Comparison of ENCODE assay signal across 16 cellular contexts in genomic region chr4:173214231-173214630, GRCh38. TPM values are rescaled to one million over a fixed set of nuclear protein-coding genes. Genes with fewer than 3 reads are reported as not detected.
DNase-seq lines count a peak whose midpoint lies in the region; ATAC-seq and TF ChIP-seq lines count a peak whose summit lies in the region.
"Had no signal": no experiment of that assay in that cellular context is flagged by ENCODE, and none has a peak within 500 bp of the region (broad histone marks: within the 10 kb centered on the region; RNA-seq: fewer than 3 reads in every experiment).

No MANE protein-coding gene starts in this region.

- peak overlapping the region; percentile 24 for H3K4me2 ChIP-seq in mammary epithelial cell (ENCODE audit: insufficient read depth, low read depth, low read length)
- H3K4me2 ChIP-seq in parathyroid adenoma (ENCODE audit: low read length) = peak overlapping the region; percentile 0
- H3K4me2 ChIP-seq: GM23338 had no signal

- intact Hi-C loops in Panc1 (cut with micrococcal nuclease; ENCODE audit: unreplicated experiment) = no loop called here
- intact Hi-C loops in mammary epithelial cell (cut with micrococcal nuclease) = loop anchor here (5.0 kb wide), 1 partner anchor 47 kb away; the partner anchor contains the start of gene GALNT7
- intact Hi-C loops in left colon (cut with DNase I, micrococcal nuclease) = no loop called here

- peaks cover 8% of the 10 kb centered on the region for H3K36me3 Mint-ChIP-seq in progenitor cell of endocrine pancreas (ENCODE audit: insufficient read depth)
- H3K36me3 Mint-ChIP-seq in natural killer cell treated with Interleukin-12 subunit alpha and Interleukin-12 subunit beta and Interleukin-15 and Interleukin-18, amount 100 ng/mL, for 72 hours = no peaks in the 10 kb centered on the region

- H3K4me3 ChIP-seq in Panc1 (ENCODE audit: low read depth in 2 of 2, low read length in 2 of 2) (no peak overlapping the region), mammary epithelial cell (replicated peaks in 1 of 3; ENCODE audit: insufficient read depth in 1 of 3, low read depth in 2 of 3, low read length in 3 of 3) (no peak overlapping the region), parathyroid adenoma (ENCODE audit: low read depth, low read length) (no peak overlapping the region)
- H3K4me3 ChIP-seq: GM23338 had no signal

- peaks cover 78% of the 10 kb centered on the region for H3K4me1 ChIP-seq in Panc1 (ENCODE audit: control insufficient read depth, insufficient read depth, low read length)
- H3K4me1 ChIP-seq in mammary epithelial cell (ENCODE audit: insufficient read depth, low read length) = peaks cover 74% of the 10 kb centered on the region
- H3K4me1 ChIP-seq in parathyroid adenoma = peaks cover 9% of the 10 kb centered on the region

- H2AFZ ChIP-seq in mammary epithelial cell (ENCODE audit: low read depth, low read length) = no peak overlapping the region
- no peak overlapping the region for H2AFZ ChIP-seq in parathyroid adenoma
- H2AFZ ChIP-seq: GM23338 had no signal

- in situ Hi-C loops in Panc1 (cut with HindIII; ENCODE audit: low pct_unique_long_range_greater_than_20kb, low sequenced_read_pairs) (no loop called here), mammary epithelial cell (cut with MboI; ENCODE audit: low sequenced_read_pairs in 2 of 2) (no loop called here)

- peaks cover 18% of the 10 kb centered on the region for H3K79me2 ChIP-seq in mammary epithelial cell (ENCODE audit: insufficient read depth, low read length)
- no peaks in the 10 kb centered on the region for H3K79me2 ChIP-seq in parathyroid adenoma

- H3K9me3 ChIP-seq in Panc1 (ENCODE audit: control insufficient read depth, insufficient read depth, low read depth, low read length) (no peaks in the 10 kb centered on the region), mammary epithelial cell (replicated peaks; ENCODE audit: insufficient read depth, low read length) (no peaks in the 10 kb centered on the region), parathyroid adenoma (ENCODE audit: control insufficient read depth, low read length) (no peaks in the 10 kb centered on the region)

- DNase-seq in NCI-H2107 treated with DMSO at 0.1 percent for 48 hours (lab: John Stamatoyannopoulos, UW; ENCODE audit: unreplicated experiment) (peak; percentile 10), NCI-H2107 (lab: John Stamatoyannopoulos, UW) (no peak), Panc1 (ENCODE audit: low read depth, low spot score) (no peak), mammary epithelial cell (no peak), left colon (no peak), progenitor cell of endocrine pancreas (ENCODE audit: low spot score, unreplicated experiment) (no peak)
- DNase-seq in natural killer cell treated with Interleukin-12 subunit alpha and Interleukin-12 subunit beta and Interleukin-15 and Interleukin-18, amount 100 ng/mL, for 72 hours (ENCODE audit: low spot score) = no peak
- DNase-seq: AML-193, GF-D8, HFFc6, NCI-H1048, NCI-H1694 treated with DMSO at 0.1 percent for 48 hours, NCI-H2171, NCI-H510A had no signal

- H3K4me1 Mint-ChIP-seq in progenitor cell of endocrine pancreas (ENCODE audit: low read depth) = peaks cover 34% of the 10 kb centered on the region
- peaks cover 3 to 4% of the 10 kb centered on the region in 2 donors for H3K4me1 Mint-ChIP-seq in natural killer cell treated with Interleukin-12 subunit alpha and Interleukin-12 subunit beta and Interleukin-15 and Interleukin-18, amount 100 ng/mL, for 72 hours (ENCODE audit: low read depth in 2 of 2)

- WGBS in mammary epithelial cell (ENCODE audit: low coverage, missing lambda C conversion rate) = 100% methylated on average over 1 of the region's 1 CpG

- H3K27ac ChIP-seq in Panc1 (ENCODE audit: low read length) = peak overlapping the region; percentile 100
- H3K27ac ChIP-seq in mammary epithelial cell (ENCODE audit: insufficient read depth, low read depth, low read length) = peak overlapping the region; percentile 3
- H3K27ac ChIP-seq in parathyroid adenoma = peak overlapping the region; percentile 53

- H3K27me3 Mint-ChIP-seq in progenitor cell of endocrine pancreas = no peaks in the 10 kb centered on the region
- no peaks in the 10 kb centered on the region for H3K27me3 Mint-ChIP-seq in natural killer cell treated with Interleukin-12 subunit alpha and Interleukin-12 subunit beta and Interleukin-15 and Interleukin-18, amount 100 ng/mL, for 72 hours

- peaks cover 2% of the 10 kb centered on the region for H3K9me3 Mint-ChIP-seq in progenitor cell of endocrine pancreas (ENCODE audit: low read depth)
- H3K9me3 Mint-ChIP-seq in natural killer cell treated with Interleukin-12 subunit alpha and Interleukin-12 subunit beta and Interleukin-15 and Interleukin-18, amount 100 ng/mL, for 72 hours = no peaks in the 10 kb centered on the region
- H3K9me3 Mint-ChIP-seq: GM23338, HFFc6 had no signal

- BruUV-seq in Panc1 (replicated peaks; lab: Mats Ljungman, UMichigan) (no TSS peak), mammary epithelial cell (replicated peaks; lab: Mats Ljungman, UMichigan) (no TSS peak)

- no peaks in the 10 kb centered on the region for H3K27me3 ChIP-seq in Panc1 (ENCODE audit: control insufficient read depth, insufficient read depth, low read length)
- no peaks in the 10 kb centered on the region for H3K27me3 ChIP-seq in mammary epithelial cell (ENCODE audit: insufficient read depth, low read length)
- H3K27me3 ChIP-seq in parathyroid adenoma (ENCODE audit: control insufficient read depth, insufficient read depth, low read length) = no peaks in the 10 kb centered on the region

- no peaks in the 10 kb centered on the region; the same call in 1 of the 2 replicates for H3K36me3 ChIP-seq in Panc1 (ENCODE audit: control insufficient read depth, insufficient read depth, low read length)
- H3K36me3 ChIP-seq in mammary epithelial cell (ENCODE audit: insufficient read depth, low read length) = no peaks in the 10 kb centered on the region
- H3K36me3 ChIP-seq in parathyroid adenoma (ENCODE audit: control insufficient read depth, insufficient read depth, low read length) = no peaks in the 10 kb centered on the region

- H4K20me1 ChIP-seq in mammary epithelial cell (ENCODE audit: insufficient read depth, low read length) = no peaks in the 10 kb centered on the region

- POLR2A ChIA-PET in Panc1 (lab: Charles Lee) = interaction anchor here (0.6 to 0.9 kb wide), 2 partner anchors 8 to 39 kb away, joined by 3 to 4 read pairs; no protein-coding TSS in a partner anchor

- TF ChIP-seq CTCF in Panc1 (IDR thresholded peaks at IDR 0.05) (no peak), mammary epithelial cell (conservative IDR thresholded peaks at IDR 0.05 in 1 of 2, IDR thresholded peaks at IDR 0.05 in 1 of 2; ENCODE audit: extremely low read depth in 1 of 2, insufficient read depth in 1 of 2, low read depth in 1 of 2, low read length in 2 of 2) (no peak), parathyroid adenoma (IDR thresholded peaks at IDR 0.05) (no peak), progenitor cell of endocrine pancreas (IDR thresholded peaks at IDR 0.05; ENCODE audit: unreplicated experiment) (no peak)

- ATAC-seq in Panc1 (no peak), left colon (no peak)
- ATAC-seq in natural killer cell treated with Interleukin-12 subunit alpha and Interleukin-12 subunit beta and Interleukin-15 and Interleukin-18, amount 100 ng/mL, for 72 hours = no peak
- ATAC-seq: GM23338 had no signal

- CTCF ChIA-PET in Panc1 (lab: Charles Lee) = no interaction called here
- CTCF ChIA-PET in mammary epithelial cell (lab: Charles Lee; ENCODE audit: low non-redundant PET) = no interaction called here

- H3K9ac ChIP-seq in mammary epithelial cell (ENCODE audit: insufficient read depth, low read length) (no peak overlapping the region), parathyroid adenoma (no peak overlapping the region)

- no peak overlapping the region for H3K4me3 Mint-ChIP-seq in progenitor cell of endocrine pancreas (ENCODE audit: low read depth)
- no peak overlapping the region for H3K4me3 Mint-ChIP-seq in natural killer cell treated with Interleukin-12 subunit alpha and Interleukin-12 subunit beta and Interleukin-15 and Interleukin-18, amount 100 ng/mL, for 72 hours
- H3K4me3 Mint-ChIP-seq: GM23338, HFFc6 had no signal

- H3K27ac Mint-ChIP-seq in progenitor cell of endocrine pancreas = no peak overlapping the region
- H3K27ac Mint-ChIP-seq in natural killer cell treated with Interleukin-12 subunit alpha and Interleukin-12 subunit beta and Interleukin-15 and Interleukin-18, amount 100 ng/mL, for 72 hours = no peak overlapping the region
- H3K27ac Mint-ChIP-seq: GM23338, HFFc6 had no signal

- dilution Hi-C loops in mammary epithelial cell (cut with HindIII; ENCODE audit: low sequenced_read_pairs) = loop anchor here (5.0 kb wide), 1 partner anchor 42 kb away; no protein-coding TSS in a partner anchor

RNA-seq across cellular contexts. Expression of gene GALNT7, which starts 45.6 kb away (rescaled TPM):
- total RNA-seq in Panc1 (2021; ENCODE audit: unreplicated experiment) (156 TPM), mammary epithelial cell (10 to 100 TPM; 13.5 to 17.0 TPM), left colon (100 to 1,000 TPM; 138 to 143 TPM), progenitor cell of endocrine pancreas (65.6 and 67.8 TPM in 2 replicates)
- 83.0 TPM for polyA plus RNA-seq in Panc1 (2012; ENCODE audit: insufficient read length)
- 11.1 TPM for polyA plus RNA-seq in mammary epithelial cell
- 29.6 TPM for polyA minus RNA-seq in mammary epithelial cell
- total RNA-seq in natural killer cell treated with Interleukin-12 subunit alpha and Interleukin-12 subunit beta and Interleukin-15 and Interleukin-18, amount 100 ng/mL, for 72 hours = 10 to 100 TPM; 17.3 to 19.4 TPM

Comparison
In these comparisons a context has a peak if more than half of its experiments do, and no peak if none do; other contexts are left out.
1. H3K27ac ChIP-seq: peak in every context shown above with its lines; median percentile 100 in Panc1; 53 in parathyroid adenoma; 3 in mammary epithelial cell.